11 cellular contexts compared by ENCODE assay signal in genomic region chr7:22859676-22860290, GRCh38. TPM values are rescaled to one million over a fixed set of nuclear protein-coding genes. Genes with fewer than 3 reads are reported as not detected.
DNase-seq lines count a peak whose midpoint lies in the region; ATAC-seq lines count a peak whose summit lies in the region.
"Had no signal": no experiment of that assay in that cellular context is flagged by ENCODE, and none has a peak within 500 bp of the region (broad histone marks: within the 10 kb centered on the region; RNA-seq: fewer than 3 reads in every experiment).

No MANE protein-coding gene starts in this region.

- no peaks in the 10 kb centered on the region for H3K27me3 Mint-ChIP-seq in stimulated activated naive CD8-positive, alpha-beta T cell treated with anti-CD3 and anti-CD28 coated beads, Interleukin-15, Interleukin-2, amounts not matched to agents 100 ng/mL and 50 ng/mL, for 24 hours
- H3K27me3 Mint-ChIP-seq in stimulated activated naive CD8-positive, alpha-beta T cell treated with anti-CD3 and anti-CD28 coated beads, Interleukin-15, amount 100 ng/mL, for 72 hours = no peaks in the 10 kb centered on the region
- no peaks in the 10 kb centered on the region for H3K27me3 Mint-ChIP-seq in activated T-helper 17 cell treated with anti-CD3 and anti-CD28 coated beads, Interleukin-2, amount 50 U/mL, for 72 hours
- H3K27me3 Mint-ChIP-seq: CD4-positive, CD25-positive, alpha-beta regulatory T cell; naive B cell had no signal

- H3K4me3 ChIP-seq in SJCRH30 = no peak overlapping the region

- DNase-seq in stimulated activated naive CD8-positive, alpha-beta T cell treated with anti-CD3 and anti-CD28 coated beads, Interleukin-15, amount 100 ng/mL, for 72 hours = no peak
- DNase-seq in iris pigment epithelial cell (ENCODE audit: low read depth) (peak; percentile 87), SJCRH30 (no peak), NK-92 (lab: John Stamatoyannopoulos, UW; ENCODE audit: unreplicated experiment) (no peak)
- no peak for DNase-seq in activated effector memory CD4-positive, alpha-beta T cell treated with Interleukin-2 at 50 U/mL for 16 hours
- no peak for DNase-seq in stimulated activated CD4-positive, alpha-beta T cell treated with anti-CD3 and anti-CD28 coated beads, Interleukin-1b, Interleukin-23, amount 100 ng/mL, for 48 hours
- DNase-seq: CD4-positive, CD25-positive, alpha-beta regulatory T cell; naive B cell; T-helper 9 cell had no signal

- peaks cover 59% of the 10 kb centered on the region for H3K4me1 Mint-ChIP-seq in stimulated activated naive CD8-positive, alpha-beta T cell treated with anti-CD3 and anti-CD28 coated beads, Interleukin-15, Interleukin-2, amounts not matched to agents 100 ng/mL and 50 ng/mL, for 24 hours (ENCODE audit: low read depth)
- peaks cover 63% of the 10 kb centered on the region for H3K4me1 Mint-ChIP-seq in stimulated activated naive CD8-positive, alpha-beta T cell treated with anti-CD3 and anti-CD28 coated beads, Interleukin-15, amount 100 ng/mL, for 72 hours
- H3K4me1 Mint-ChIP-seq in activated T-helper 17 cell treated with anti-CD3 and anti-CD28 coated beads, Interleukin-2, amount 50 U/mL, for 72 hours = peaks cover 15% of the 10 kb centered on the region

- peaks cover 86% of the 10 kb centered on the region for H3K36me3 Mint-ChIP-seq in stimulated activated naive CD8-positive, alpha-beta T cell treated with anti-CD3 and anti-CD28 coated beads, Interleukin-15, Interleukin-2, amounts not matched to agents 100 ng/mL and 50 ng/mL, for 24 hours (ENCODE audit: low read depth)
- H3K36me3 Mint-ChIP-seq in activated T-helper 17 cell treated with anti-CD3 and anti-CD28 coated beads, Interleukin-2, amount 50 U/mL, for 72 hours (ENCODE audit: low read depth) = peaks cover 96% of the 10 kb centered on the region

- H3K4me1 ChIP-seq in SJCRH30 = peaks cover 16% of the 10 kb centered on the region

- ATAC-seq in stimulated activated naive CD8-positive, alpha-beta T cell treated with anti-CD3 and anti-CD28 coated beads, Interleukin-15, amount 100 ng/mL, for 72 hours = no peak
- no peak for ATAC-seq in activated T-helper 17 cell treated with anti-CD3 and anti-CD28 coated beads, Interleukin-2, amount 50 U/mL, for 72 hours (replicated peaks)

- H3K27ac ChIP-seq in SJCRH30 = no peak overlapping the region

- peaks cover 23% of the 10 kb centered on the region for H3K36me3 ChIP-seq in SJCRH30

- H3K9me3 ChIP-seq in SJCRH30 (replicated peaks) = no peaks in the 10 kb centered on the region

- H3K4me3 Mint-ChIP-seq in stimulated activated naive CD8-positive, alpha-beta T cell treated with anti-CD3 and anti-CD28 coated beads, Interleukin-15, Interleukin-2, amounts not matched to agents 100 ng/mL and 50 ng/mL, for 24 hours = no peak overlapping the region
- no peak overlapping the region for H3K4me3 Mint-ChIP-seq in stimulated activated naive CD8-positive, alpha-beta T cell treated with anti-CD3 and anti-CD28 coated beads, Interleukin-15, amount 100 ng/mL, for 72 hours
- no peak overlapping the region for H3K4me3 Mint-ChIP-seq in activated T-helper 17 cell treated with anti-CD3 and anti-CD28 coated beads, Interleukin-2, amount 50 U/mL, for 72 hours

- H3K27me3 ChIP-seq in SJCRH30 = no peaks in the 10 kb centered on the region

- peak overlapping the region; percentile 11 for H3K27ac Mint-ChIP-seq in stimulated activated naive CD8-positive, alpha-beta T cell treated with anti-CD3 and anti-CD28 coated beads, Interleukin-15, Interleukin-2, amounts not matched to agents 100 ng/mL and 50 ng/mL, for 24 hours
- H3K27ac Mint-ChIP-seq in stimulated activated naive CD8-positive, alpha-beta T cell treated with anti-CD3 and anti-CD28 coated beads, Interleukin-15, amount 100 ng/mL, for 72 hours = peak overlapping the region in 1 of 2 donors; percentile 67
- peak overlapping the region; percentile 82 for H3K27ac Mint-ChIP-seq in activated T-helper 17 cell treated with anti-CD3 and anti-CD28 coated beads, Interleukin-2, amount 50 U/mL, for 72 hours
- H3K27ac Mint-ChIP-seq: CD4-positive, CD25-positive, alpha-beta regulatory T cell had no signal

- no peaks in the 10 kb centered on the region for H3K9me3 Mint-ChIP-seq in stimulated activated naive CD8-positive, alpha-beta T cell treated with anti-CD3 and anti-CD28 coated beads, Interleukin-15, Interleukin-2, amounts not matched to agents 100 ng/mL and 50 ng/mL, for 24 hours
- H3K9me3 Mint-ChIP-seq in stimulated activated naive CD8-positive, alpha-beta T cell treated with anti-CD3 and anti-CD28 coated beads, Interleukin-15, amount 100 ng/mL, for 72 hours = no peaks in the 10 kb centered on the region
- H3K9me3 Mint-ChIP-seq in activated T-helper 17 cell treated with anti-CD3 and anti-CD28 coated beads, Interleukin-2, amount 50 U/mL, for 72 hours = no peaks in the 10 kb centered on the region
- H3K9me3 Mint-ChIP-seq: CD4-positive, CD25-positive, alpha-beta regulatory T cell; naive B cell had no signal

RNA-seq across cellular contexts. Expression of gene TOMM7, which starts 37.1 kb away (rescaled TPM):
- total RNA-seq in activated T-helper 17 cell treated with anti-CD3 and anti-CD28 coated beads, Interleukin-2, amount 50 U/mL, for 72 hours = 100 to 1,000 TPM; 262 to 281 TPM
- 164 and 165 TPM in 2 replicates for total RNA-seq in SJCRH30 (2014; rRNA removed; shearing (Covaris generic))
